7 cellular contexts compared by ENCODE assay signal in genomic region chr10:75055896-75056406, GRCh38. TPM values are rescaled to one million over a fixed set of nuclear protein-coding genes. Genes with fewer than 3 reads are reported as not detected.
DNase-seq lines count a peak whose midpoint lies in the region; ATAC-seq, FAIRE-seq and TF ChIP-seq lines count a peak whose summit lies in the region.
"Not testable (repeated sequence)": the region's sequence is repeated elsewhere in the genome, so short reads cannot be mapped to it uniquely, and the experiment has no call there.

No MANE protein-coding gene starts in this region.

- CTCF ChIA-PET in A549 (lab: Yijun Ruan, JAX); HCT116 (lab: Charles Lee); Panc1 (lab: Charles Lee): not testable (repeated sequence)

- not testable (repeated sequence) for H3K9ac ChIP-seq in HCT116 (ENCODE audit: low read length); trophoblast cell (ENCODE audit: low read length)

- H3K27me3 Mint-ChIP-seq in stimulated activated naive CD8-positive, alpha-beta T cell treated with anti-CD3 and anti-CD28 coated beads, Interleukin-15, Interleukin-2, amounts not matched to agents 100 ng/mL and 50 ng/mL, for 24 hours = not testable (repeated sequence)

- not testable (repeated sequence) for H4K8ac ChIP-seq in trophoblast cell (ENCODE audit: low read depth, low read length)

- not testable (repeated sequence) for H2BK120ac ChIP-seq in trophoblast cell (ENCODE audit: insufficient read depth, low read length, poor library complexity)

- TF ChIP-seq CTCF in A549 (IDR thresholded peaks at IDR 0.05); HCT116 (IDR thresholded peaks at IDR 0.05 in 2 of 3, conservative IDR thresholded peaks at IDR 0.05 in 1 of 3; ENCODE audit: borderline replicate concordance in 1 of 3, insufficient read depth in 1 of 3, low read depth in 2 of 3, low read length in 2 of 3); Panc1 (IDR thresholded peaks at IDR 0.05); epithelial cell of esophagus (IDR thresholded peaks at IDR 0.05; ENCODE audit: insufficient read depth, low read depth, low read length, missing control alignments): not testable (repeated sequence)

- not testable (repeated sequence) for H3K4me3 ChIP-seq in A549; HCT116 (replicated peaks in 1 of 2; ENCODE audit: low read depth in 1 of 2, low read length in 2 of 2); Panc1 (ENCODE audit: low read depth in 2 of 2, low read length in 2 of 2); epithelial cell of esophagus (ENCODE audit: low read length); trophoblast cell (ENCODE audit: low read depth, low read length)

- intact Hi-C loops in HCT116 (cut with micrococcal nuclease); Panc1 (cut with micrococcal nuclease; ENCODE audit: unreplicated experiment): not testable (repeated sequence)

- in situ Hi-C loops in Panc1 (cut with HindIII; ENCODE audit: low pct_unique_long_range_greater_than_20kb, low sequenced_read_pairs) = not testable (repeated sequence)

- H3K14ac ChIP-seq in trophoblast cell (ENCODE audit: low read length) = not testable (repeated sequence)

- not testable (repeated sequence) for DNase-seq in A549 (ENCODE audit: low read depth in 1 of 2, low spot score in 1 of 2); HCT116 (ENCODE audit: low read depth, low spot score); Panc1 (ENCODE audit: low read depth, low spot score)
- DNase-seq in NCI-H69 (lab: John Stamatoyannopoulos, UW) (peak; percentile 18), epithelial cell of esophagus (ENCODE audit: low read depth) (peak; percentile 20), trophoblast cell (peak; percentile 87 to 95)

- not testable (repeated sequence) for H3K27me3 ChIP-seq in HCT116 (ENCODE audit: insufficient read depth, low read length); Panc1 (ENCODE audit: control insufficient read depth, insufficient read depth, low read length); trophoblast cell (ENCODE audit: insufficient read depth, low read length)

- not testable (repeated sequence) for TF ChIP-seq POLR2A in A549 (IDR thresholded peaks at IDR 0.05; ENCODE audit: low read length); HCT116 (IDR thresholded peaks at IDR 0.05; ENCODE audit: borderline replicate concordance, extremely low read depth, insufficient read depth, insufficient read length)

- not testable (repeated sequence) for H3K27ac ChIP-seq in A549; HCT116 (ENCODE audit: low read depth, low read length); Panc1 (ENCODE audit: low read length); trophoblast cell (ENCODE audit: low read depth, low read length)

- ATAC-seq in A549 = not testable (repeated sequence)
- ATAC-seq in HCT116 = peak; percentile 42; the same call in 1 of the 2 replicates
- 0 out of 2 replicates have a peak, but pooled peaks have one; percentile 23 for ATAC-seq in Panc1

- H3K27ac Mint-ChIP-seq in stimulated activated naive CD8-positive, alpha-beta T cell treated with anti-CD3 and anti-CD28 coated beads, Interleukin-15, Interleukin-2, amounts not matched to agents 100 ng/mL and 50 ng/mL, for 24 hours = peak overlapping the region; percentile 37

- not testable (repeated sequence) for BruUV-seq in HCT116 (replicated peaks; lab: Mats Ljungman, UMichigan); Panc1 (replicated peaks; lab: Mats Ljungman, UMichigan)

- not testable (repeated sequence) for H3K23ac ChIP-seq in trophoblast cell (ENCODE audit: low read length)

- not testable (repeated sequence) for TF ChIP-seq RAD21 in A549 (conservative IDR thresholded peaks at IDR 0.05 in 1 of 2, IDR thresholded peaks at IDR 0.05 in 1 of 2); HCT116 (IDR thresholded peaks at IDR 0.05; ENCODE audit: low read depth)

- H4K20me1 ChIP-seq in HCT116 (ENCODE audit: insufficient read depth) = not testable (repeated sequence)

- H4K91ac ChIP-seq in trophoblast cell (ENCODE audit: low read depth, low read length) = not testable (repeated sequence)

- not testable (repeated sequence) for H2AK5ac ChIP-seq in trophoblast cell (ENCODE audit: low read length)

- not testable (repeated sequence) for H3K4me1 ChIP-seq in A549; Panc1 (ENCODE audit: control insufficient read depth, insufficient read depth, low read length); trophoblast cell (ENCODE audit: control insufficient read depth in 1 of 2, insufficient read depth in 2 of 2, low read length in 2 of 2)
- peaks cover 0 to 12% of the 10 kb centered on the region in 2 experiments; a peak in 2 of 4 replicates for H3K4me1 ChIP-seq in HCT116 (ENCODE audit: control insufficient read depth in 1 of 2, insufficient read depth in 2 of 2, low read length in 2 of 2)

- not testable (repeated sequence) for H3K79me1 ChIP-seq in trophoblast cell (ENCODE audit: low read length)

- POLR2A ChIA-PET in A549 (lab: Yijun Ruan, JAX); HCT116 (lab: Charles Lee); Panc1 (lab: Charles Lee): not testable (repeated sequence)

- H3K9me3 ChIP-seq in A549 = peaks cover 11% of the 10 kb centered on the region; the same call in 2 of the 3 replicates
- H3K9me3 ChIP-seq in HCT116 (ENCODE audit: control insufficient read depth in 1 of 2, insufficient read depth in 1 of 2, low read depth in 1 of 2, low read length in 2 of 2); Panc1 (ENCODE audit: control insufficient read depth, insufficient read depth, low read depth, low read length); trophoblast cell (ENCODE audit: insufficient read depth, low read depth, low read length): not testable (repeated sequence)

- not testable (repeated sequence) for H3K4ac ChIP-seq in trophoblast cell (ENCODE audit: low read depth, low read length)

- not testable (repeated sequence) for FAIRE-seq in A549 (lab: Jason Lieb, UNC)

- H2BK5ac ChIP-seq in trophoblast cell (ENCODE audit: low read depth, low read length, poor library complexity) = not testable (repeated sequence)

- not testable (repeated sequence) for H3K4me3 Mint-ChIP-seq in stimulated activated naive CD8-positive, alpha-beta T cell treated with anti-CD3 and anti-CD28 coated beads, Interleukin-15, Interleukin-2, amounts not matched to agents 100 ng/mL and 50 ng/mL, for 24 hours

- H2BK12ac ChIP-seq in trophoblast cell (ENCODE audit: low read length) = not testable (repeated sequence)

- not testable (repeated sequence) for TF ChIP-seq EP300 in A549 (IDR thresholded peaks at IDR 0.05)

- H3K4me1 Mint-ChIP-seq in stimulated activated naive CD8-positive, alpha-beta T cell treated with anti-CD3 and anti-CD28 coated beads, Interleukin-15, Interleukin-2, amounts not matched to agents 100 ng/mL and 50 ng/mL, for 24 hours (ENCODE audit: low read depth) = not testable (repeated sequence)

- not testable (repeated sequence) for H3K36me3 ChIP-seq in HCT116 (ENCODE audit: control insufficient read depth in 1 of 2, insufficient read depth in 2 of 2, low read length in 2 of 2); Panc1 (ENCODE audit: control insufficient read depth, insufficient read depth, low read length); trophoblast cell (ENCODE audit: control insufficient read depth in 1 of 2, insufficient read depth in 2 of 2, low read length in 2 of 2)

- not testable (repeated sequence) for H3K9me2 ChIP-seq in HCT116 (ENCODE audit: insufficient read depth)

- 56% methylated on average over 2 of the region's 2 CpGs for WGBS in A549 (ENCODE audit: missing lambda C conversion rate)
- no CpG with 5 or more reads among the region's 2 CpGs for WGBS in trophoblast cell (ENCODE audit: extremely low coverage, insufficient coverage, insufficient read length)

- not testable (repeated sequence) for H3K9me3 Mint-ChIP-seq in stimulated activated naive CD8-positive, alpha-beta T cell treated with anti-CD3 and anti-CD28 coated beads, Interleukin-15, Interleukin-2, amounts not matched to agents 100 ng/mL and 50 ng/mL, for 24 hours

- not testable (repeated sequence) for H3K4me2 ChIP-seq in A549; trophoblast cell (ENCODE audit: low read length)
- H3K4me2 ChIP-seq in HCT116 (ENCODE audit: low read length) = peak overlapping the region; percentile 10; the same call in 1 of the 2 replicates

- H3K36me3 Mint-ChIP-seq in stimulated activated naive CD8-positive, alpha-beta T cell treated with anti-CD3 and anti-CD28 coated beads, Interleukin-15, Interleukin-2, amounts not matched to agents 100 ng/mL and 50 ng/mL, for 24 hours (ENCODE audit: low read depth) = not testable (repeated sequence)

- H4K12ac ChIP-seq in trophoblast cell (ENCODE audit: low read depth, low read length) = not testable (repeated sequence)

- not testable (repeated sequence) for H3K79me2 ChIP-seq in HCT116 (ENCODE audit: insufficient read depth, low read length); trophoblast cell (ENCODE audit: control insufficient read depth, insufficient read depth, low read length, poor library complexity)

- H2AFZ ChIP-seq in HCT116 (ENCODE audit: low read depth, low read length, poor library complexity, severe bottlenecking); trophoblast cell (ENCODE audit: insufficient read depth, low read length, poor library complexity): not testable (repeated sequence)

- not testable (repeated sequence) for H3K18ac ChIP-seq in trophoblast cell (ENCODE audit: low read length)

- RAD21 ChIA-PET in HCT116 (lab: Charles Lee; ENCODE audit: low non-redundant PET in 1 of 2, low total read pairs in 2 of 2, uncharacterized antibody in 2 of 2, unreplicated experiment in 2 of 2) = not testable (repeated sequence)

TF ChIP-seq in HCT116, 20 proteins besides CTCF, POLR2A, EP300 and RAD21:
- TF ChIP-seq FOSL1 (IDR thresholded peaks at IDR 0.05; ENCODE audit: low read depth) = peak; percentile 53

RNA-seq across cellular contexts. Expression of gene SAMD8, which starts 55.5 kb away (rescaled TPM):
- polyA plus RNA-seq in A549 (2011; rRNA removed) (27.9 and 33.3 TPM in 2 replicates), A549 (2017; fragmentation: RNase III; extraction: RNeasy Plus Mini Kit Qiagen cat#74134 plus additional on column Dnase treatment) (9.8 to 11.0 TPM (median 10.9 TPM) in 3 replicates)
- 4.4 and 6.0 TPM in 2 replicates for polyA plus RNA-seq in A549 (2012; cell fraction: cytosol; rRNA removed)
- polyA plus RNA-seq in A549 (2012; cell fraction: nucleus; rRNA removed) = 2.8 and 4.6 TPM in 2 replicates
- 26.7 and 28.6 TPM in 2 replicates for polyA minus RNA-seq in A549 (2011; rRNA and poly(A)+ RNA removed)
- total RNA-seq in HCT116 (2021; ENCODE audit: unreplicated experiment) (23.6 TPM), Panc1 (2021; ENCODE audit: unreplicated experiment) (32.0 TPM)
- polyA plus RNA-seq in HCT116 (2012) = 6.7 and 8.6 TPM in 2 replicates
- 9.0 TPM for polyA plus RNA-seq in Panc1 (2012; ENCODE audit: insufficient read length)
- 26.6 and 28.8 TPM in 2 replicates for polyA plus RNA-seq in trophoblast cell (2013)
